In the genomic region with DNA sequence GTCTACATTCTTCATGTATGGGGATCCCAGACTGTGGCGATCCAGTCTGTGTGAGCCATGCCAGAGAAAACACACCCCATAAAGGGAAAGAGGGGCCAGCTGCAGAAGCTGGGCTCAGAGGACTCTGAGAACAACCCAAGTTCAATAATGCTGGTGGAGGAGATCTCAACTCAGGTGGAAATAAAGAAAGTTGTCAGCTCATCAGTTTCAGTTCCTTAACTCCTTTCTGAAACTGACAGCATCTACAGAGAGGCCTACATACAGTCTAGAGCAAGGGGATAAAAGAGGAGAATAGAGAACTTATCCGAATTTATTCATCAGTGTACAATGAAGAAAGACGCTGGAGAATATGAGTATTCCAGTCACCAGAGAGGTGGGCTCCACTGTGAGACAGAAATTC, we compare ENCODE assay signal across 13 cellular contexts.
DNase-seq lines count a peak whose midpoint lies in the region; ATAC-seq and TF ChIP-seq lines count a peak whose summit lies in the region.
"Had no signal": no experiment of that assay in that cellular context is flagged by ENCODE, and none has a peak within 500 bp of the region (broad histone marks: within the 10 kb centered on the region; RNA-seq: fewer than 3 reads in every experiment).

No MANE protein-coding gene starts in this region.

- no peaks in the 10 kb centered on the region for H3K9me3 ChIP-seq in OCI-LY7 (ENCODE audit: low read length)
- H3K9me3 ChIP-seq in right lobe of liver: no peaks in the 10 kb centered on the region

- no peak overlapping the region for H3K4me3 ChIP-seq in OCI-LY7 (ENCODE audit: low read depth, low read length, poor library complexity, severe bottlenecking)
- H3K4me3 ChIP-seq in right lobe of liver: no peak overlapping the region
- H3K4me3 ChIP-seq: neural progenitor cell had no signal

- H3K36me3 ChIP-seq in OCI-LY7 (ENCODE audit: insufficient read depth, low read length): no peaks in the 10 kb centered on the region
- H3K36me3 ChIP-seq in right lobe of liver: no peaks in the 10 kb centered on the region
- H3K36me3 ChIP-seq: neural progenitor cell had no signal

- POLR2A ChIA-PET in OCI-LY7 (lab: Charles Lee): no interaction called here

- no peak for TF ChIP-seq POLR2A in right lobe of liver (IDR thresholded peaks at IDR 0.05)

- DNase-seq in OCI-LY7 (ENCODE audit: low spot score) (peak; percentile 53), NCI-H1436 (lab: John Stamatoyannopoulos, UW) (no peak), right lobe of liver (no peak), EL (no peak)
- no peak for DNase-seq in NK-92 treated with Interleukin-12 subunit alpha and Interleukin-12 subunit beta, amount 100 ng/mL, for 24 hours (lab: John Stamatoyannopoulos, UW)
- DNase-seq: activated T-cell treated with anti-CD3 and anti-CD28 coated beads, Interleukin-2, amount 50 U/mL, for 72 hours; IMR-90; kidney had no signal

- H2AFZ ChIP-seq in OCI-LY7 (ENCODE audit: low read length): no peak overlapping the region
- H2AFZ ChIP-seq: neural progenitor cell had no signal

- no peaks in the 10 kb centered on the region for H3K27me3 ChIP-seq in right lobe of liver
- H3K27me3 ChIP-seq: neural progenitor cell had no signal

- no TSS peak for BruUV-seq in OCI-LY7 (replicated peaks; lab: Mats Ljungman, UMichigan)

- TF ChIP-seq CTCF in OCI-LY7 (conservative IDR thresholded peaks at IDR 0.05; ENCODE audit: low read length) (no peak), right lobe of liver (IDR thresholded peaks at IDR 0.05) (no peak)

- CTCF ChIA-PET in OCI-LY7 (lab: Charles Lee; ENCODE audit: unreplicated experiment): no interaction called here

- peaks cover 3% of the 10 kb centered on the region; the same call in 1 of the 2 replicates for H4K20me1 ChIP-seq in OCI-LY7 (ENCODE audit: insufficient read depth, low read length)

- ATAC-seq in GM18867 (IDR thresholded peaks at IDR 0.05; ENCODE audit: unreplicated experiment) (peak; percentile 97), GM21390 (IDR thresholded peaks at IDR 0.05; ENCODE audit: unreplicated experiment) (peak; percentile 94), HG03060 (IDR thresholded peaks at IDR 0.05; ENCODE audit: low read depth, unreplicated experiment) (peak; percentile 94), right lobe of liver (no peak)
- ATAC-seq: activated T-cell treated with anti-CD3 and anti-CD28 coated beads, Interleukin-2, amount 50 U/mL, for 72 hours had no signal

- H3K79me2 ChIP-seq in OCI-LY7 (ENCODE audit: insufficient read depth, low read depth, low read length): no peaks in the 10 kb centered on the region

- peak overlapping the region; percentile 37 for H3K4me2 ChIP-seq in OCI-LY7 (ENCODE audit: low read length)
- H3K4me2 ChIP-seq: neural progenitor cell had no signal

- intact Hi-C loops in OCI-LY7 (cut with micrococcal nuclease; ENCODE audit: unreplicated experiment) (no loop called here), right lobe of liver (cut with DNase I) (no loop called here)

- H3K4me1 ChIP-seq in OCI-LY7 (ENCODE audit: insufficient read depth, low read length, poor library complexity, severe bottlenecking) (peaks cover 22% of the 10 kb centered on the region), right lobe of liver (no peaks in the 10 kb centered on the region)
- H3K4me1 ChIP-seq: neural progenitor cell had no signal

- H3K27ac ChIP-seq in OCI-LY7 (ENCODE audit: low read depth, low read length, poor library complexity, severe bottlenecking): no peak overlapping the region
- H3K27ac ChIP-seq in right lobe of liver: no peak overlapping the region
- H3K27ac ChIP-seq: neural progenitor cell, VCaP had no signal

- WGBS in right lobe of liver (ENCODE audit: insufficient coverage, low coverage, low lambda C conversion rate, missing lambda C conversion rate): 60% methylated on average over 3 of the region's 3 CpGs

- H3K9me2 ChIP-seq in OCI-LY7 (ENCODE audit: insufficient read depth, low read length): no peaks in the 10 kb centered on the region

Comparison
In these comparisons a context has a peak if more than half of its experiments do, and no peak if none do; other contexts are left out.
1. ATAC-seq: peak in GM18867 (single experiment), GM21390 (single experiment) and HG03060 (single experiment); none in right lobe of liver (0 of 4).